Comparison of ENCODE assay signal across 14 cellular contexts in the genomic region with DNA sequence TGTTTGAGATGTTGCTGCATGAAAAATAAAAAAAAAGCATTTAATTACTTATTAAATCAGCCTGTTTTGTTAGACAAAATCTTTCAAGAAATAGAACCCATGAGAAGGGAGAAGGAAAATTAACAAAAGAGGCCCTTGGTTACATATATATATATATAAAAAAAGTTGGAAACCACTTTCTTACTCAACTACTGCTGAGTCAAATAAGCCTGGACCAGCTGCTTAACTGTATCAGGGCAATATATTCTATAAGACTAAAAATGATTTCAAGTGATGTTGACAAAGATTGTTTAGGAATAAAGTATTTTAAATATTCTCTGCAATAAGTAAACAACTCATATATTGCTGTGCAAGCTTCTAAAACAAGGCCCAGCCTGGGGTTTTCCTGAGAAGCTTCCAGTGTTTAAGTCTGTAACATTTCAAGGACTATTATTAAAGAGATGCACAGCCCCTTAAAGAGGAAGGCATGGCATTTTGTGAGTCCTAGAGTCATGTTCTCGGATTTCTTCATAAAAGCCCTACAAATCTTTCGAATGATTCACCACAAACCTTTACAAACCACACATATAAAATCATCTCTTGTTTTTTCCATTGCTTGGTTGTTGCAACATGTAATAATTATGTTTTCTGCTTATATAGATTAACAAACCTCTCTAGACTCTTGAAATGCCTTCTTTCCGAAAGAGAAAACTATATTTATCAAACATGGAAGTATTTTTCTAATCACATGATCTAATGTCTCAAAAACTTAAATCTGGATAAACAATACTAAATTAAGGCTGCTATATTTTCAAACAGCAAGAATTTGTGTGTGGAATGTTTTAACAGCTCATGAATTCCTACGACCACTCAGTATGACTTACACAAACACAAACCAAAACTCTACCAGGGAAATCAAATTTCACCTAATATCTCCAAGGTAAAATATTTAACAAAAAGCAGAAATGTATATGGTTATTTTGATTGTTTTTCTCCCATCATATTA. TPM values are rescaled to one million over a fixed set of nuclear protein-coding genes. Genes with fewer than 3 reads are reported as not detected.
DNase-seq lines count a peak whose midpoint lies in the region; ATAC-seq and TF ChIP-seq lines count a peak whose summit lies in the region.
"Had no signal": no experiment of that assay in that cellular context is flagged by ENCODE, and none has a peak within 500 bp of the region (broad histone marks: within the 10 kb centered on the region; RNA-seq: fewer than 3 reads in every experiment).

No MANE protein-coding gene starts in this region.

- H3K36me3 Mint-ChIP-seq in HFFc6 (ENCODE audit: low read depth): peaks cover 17% of the 10 kb centered on the region
- peaks cover 15% of the 10 kb centered on the region for H3K36me3 Mint-ChIP-seq in activated B cell treated with CpG ODN at 0.5 μM for 24 hours (ENCODE audit: low read depth)
- H3K36me3 Mint-ChIP-seq: WTC11 had no signal

- TF ChIP-seq CTCF in HFFc6 (IDR thresholded peaks at IDR 0.05) (no peak), activated B cell treated with CpG ODN at 0.5 μM for 24 hours (IDR thresholded peaks at IDR 0.05) (no peak), esophagus muscularis mucosa (IDR thresholded peaks at IDR 0.05) (no peak)

- H3K9me3 ChIP-seq in esophagus muscularis mucosa: no peaks in the 10 kb centered on the region
- H3K9me3 ChIP-seq: mucosa of descending colon had no signal

- no peaks in the 10 kb centered on the region for H3K9me3 Mint-ChIP-seq in HFFc6
- H3K9me3 Mint-ChIP-seq in activated B cell treated with CpG ODN at 0.5 μM for 24 hours: no peaks in the 10 kb centered on the region
- H3K9me3 Mint-ChIP-seq: activated T-helper 1 cell treated with anti-CD3 and anti-CD28 coated beads, Interleukin-12 subunit alpha, Interleukin-12 subunit beta, Interleukin-2, Interleukin-4 antibody, amounts not matched to agents 30 ng/mL and 10 ng/mL and 1 ng/mL, durations not matched to agents 14 hours and 24 hours and 36 hours; dendritic cell treated with granulocyte-macrophage colony-stimulating factor and Interleukin-4, amounts not matched to agents 40 ng/mL and 50 ng/mL, for 4 days; WTC11 had no signal

- peak; percentile 52 for DNase-seq in AG08396 (ENCODE audit: low spot score)
- peak; percentile 80 for DNase-seq in HFFc6
- DNase-seq in activated B cell treated with CpG ODN at 0.5 μM for 24 hours: no peak
- peak; percentile 32 for DNase-seq in kidney glomerular epithelial cell (lab: John Stamatoyannopoulos, UW)
- DNase-seq in esophagus muscularis mucosa (ENCODE audit: extremely low spot score): no peak
- DNase-seq in hippocampal formation (lab: John Stamatoyannopoulos, UW): no peak
- DNase-seq in UCSD-AML1 (lab: John Stamatoyannopoulos, UW; ENCODE audit: unreplicated experiment): no peak
- no peak for DNase-seq in NCI-H128 (lab: John Stamatoyannopoulos, UW; ENCODE audit: unreplicated experiment)
- DNase-seq: mucosa of descending colon, OCI-M1 had no signal

- TF ChIP-seq EP300 in esophagus muscularis mucosa (IDR thresholded peaks at IDR 0.05): no peak

- CTCF ChIA-PET in activated B cell treated with CpG ODN at 0.5 μM for 24 hours (lab: Charles Lee): interaction anchor here (1.2 to 1.6 kb wide), 3 partner anchors 12 to 70 kb away, joined by 3 to 4 read pairs (median 3); no protein-coding TSS in a partner anchor

- no peak overlapping the region for H3K27ac ChIP-seq in esophagus muscularis mucosa (replicated peaks in 1 of 4)

- H3K4me3 ChIP-seq in esophagus muscularis mucosa: no peak overlapping the region
- H3K4me3 ChIP-seq: mucosa of descending colon had no signal

- WGBS in esophagus muscularis mucosa: 58% methylated on average over 4 of the region's 4 CpGs

- H3K36me3 ChIP-seq in esophagus muscularis mucosa: no peaks in the 10 kb centered on the region

- ATAC-seq in activated B cell treated with CpG ODN at 0.5 μM for 24 hours (ENCODE audit: low read depth): no peak
- ATAC-seq: mucosa of descending colon, sciatic nerve, WTC11 had no signal

- POLR2A ChIA-PET in activated B cell treated with CpG ODN at 0.5 μM for 24 hours (lab: Charles Lee): interaction anchor here (0.9 to 6.9 kb wide), 4 partner anchors 8 to 1966 kb away, joined by 3 to 81 read pairs (median 16); no protein-coding TSS in a partner anchor

- intact Hi-C loops in activated B cell treated with CpG ODN at 0.5 μM for 24 hours (cut with micrococcal nuclease) (loop anchor here (1.0 to 5.0 kb wide), 4 partner anchors 11 to 246 kb away; partner anchors contain the start of gene CREB5), esophagus muscularis mucosa (cut with DNase I) (no loop called here)

- H3K27me3 Mint-ChIP-seq in HFFc6 (ENCODE audit: insufficient read depth): no peaks in the 10 kb centered on the region; the same call in 1 of the 2 replicates
- no peaks in the 10 kb centered on the region for H3K27me3 Mint-ChIP-seq in activated B cell treated with CpG ODN at 0.5 μM for 24 hours
- H3K27me3 Mint-ChIP-seq: dendritic cell treated with granulocyte-macrophage colony-stimulating factor and Interleukin-4, amounts not matched to agents 40 ng/mL and 50 ng/mL, for 4 days had no signal

- peaks cover 6 to 49% (median 42%) of the 10 kb centered on the region in 4 donors for H3K4me1 ChIP-seq in esophagus muscularis mucosa

- no peak for TF ChIP-seq POLR2A in esophagus muscularis mucosa (IDR thresholded peaks at IDR 0.05; ENCODE audit: low read depth)

- no peaks in the 10 kb centered on the region for H3K27me3 ChIP-seq in esophagus muscularis mucosa

- H3K27ac Mint-ChIP-seq in HFFc6 (peak overlapping the region; percentile 79), activated B cell treated with CpG ODN at 0.5 μM for 24 hours (peak overlapping the region; percentile 85)
- H3K27ac Mint-ChIP-seq: activated T-helper 1 cell treated with anti-CD3 and anti-CD28 coated beads, Interleukin-12 subunit alpha, Interleukin-12 subunit beta, Interleukin-2, Interleukin-4 antibody, amounts not matched to agents 30 ng/mL and 10 ng/mL and 1 ng/mL, durations not matched to agents 14 hours and 24 hours and 36 hours; dendritic cell treated with granulocyte-macrophage colony-stimulating factor and Interleukin-4, amounts not matched to agents 40 ng/mL and 50 ng/mL, for 4 days had no signal

- H3K4me3 Mint-ChIP-seq in HFFc6 (peak overlapping the region; percentile 82), activated B cell treated with CpG ODN at 0.5 μM for 24 hours (peak overlapping the region; percentile 59)
- H3K4me3 Mint-ChIP-seq: activated T-helper 1 cell treated with anti-CD3 and anti-CD28 coated beads, Interleukin-12 subunit alpha, Interleukin-12 subunit beta, Interleukin-2, Interleukin-4 antibody, amounts not matched to agents 30 ng/mL and 10 ng/mL and 1 ng/mL, durations not matched to agents 14 hours and 24 hours and 36 hours; dendritic cell treated with granulocyte-macrophage colony-stimulating factor and Interleukin-4, amounts not matched to agents 40 ng/mL and 50 ng/mL, for 4 days; WTC11 had no signal

- H3K4me1 Mint-ChIP-seq in HFFc6 (ENCODE audit: low read depth) (peaks cover 56% of the 10 kb centered on the region), activated B cell treated with CpG ODN at 0.5 μM for 24 hours (peaks cover 95% of the 10 kb centered on the region)

RNA-seq across cellular contexts. Expression of gene JAZF1, which starts 14.3 kb away (rescaled TPM):
- 10 to 100 TPM; 17.5 to 26.3 (median 21.4) TPM for total RNA-seq in HFFc6 (2021; fragmentation: NEBNext Ultra II Directional; extraction: Animal tissue kit (Norgen Biotek cat#: 25700))
- total RNA-seq in activated B cell treated with CpG ODN at 0.5 μM for 24 hours (49.5 and 54.8 TPM in 2 replicates), esophagus muscularis mucosa (10 to 100 TPM; 29.3 to 33.8 (median 30.1) TPM)

Comparison
In these comparisons a context has a peak if more than half of its experiments do, and no peak if none do; other contexts are left out.
1. DNase-seq: peak in AG08396 (single experiment), HFFc6 (single experiment) and kidney glomerular epithelial cell (single experiment); none in activated B cell treated with CpG ODN at 0.5 μM for 24 hours (single experiment), esophagus muscularis mucosa (single experiment), hippocampal formation (0 of 2), UCSD-AML1 (single experiment) and NCI-H128 (single experiment).